In the genomic region with DNA sequence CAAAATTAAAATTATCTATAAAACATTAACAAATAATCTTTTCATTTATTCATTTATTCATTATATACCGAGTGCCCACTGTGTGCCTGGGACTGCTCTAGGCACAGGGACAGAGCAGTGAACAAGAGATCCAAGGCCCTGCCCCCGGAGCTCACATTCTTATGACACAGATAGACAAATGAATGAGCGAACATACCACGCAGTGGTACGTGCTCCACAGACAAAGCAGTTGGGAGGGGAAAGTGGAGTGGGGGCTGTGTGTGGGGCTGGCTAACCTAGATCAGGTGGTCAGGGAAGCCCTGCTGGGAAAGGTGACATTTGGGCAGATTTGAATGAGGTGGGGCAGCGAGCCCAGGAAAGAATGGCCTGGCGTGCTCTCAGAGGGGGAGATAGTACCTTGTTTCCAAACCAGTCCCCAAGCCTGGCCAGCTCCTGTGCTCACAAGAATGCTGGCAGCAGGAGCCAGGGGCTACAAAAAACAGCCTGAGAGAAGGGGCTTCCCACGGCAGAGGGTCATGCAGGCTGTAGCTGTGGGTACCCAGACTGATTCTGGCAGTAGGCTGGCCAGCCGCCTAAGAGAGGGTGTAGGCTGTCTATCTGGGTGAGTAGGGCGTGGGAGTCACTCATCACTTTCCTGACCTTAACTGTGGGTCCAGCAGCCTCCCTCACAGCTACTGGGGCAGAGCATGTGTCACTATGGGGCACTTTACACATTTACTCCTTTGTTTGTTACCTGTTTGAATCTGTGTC, we compare ENCODE assay signal across 2 cellular contexts.
TF ChIP-seq lines count a peak whose summit lies in the region.

No MANE protein-coding gene starts in this region.

TF ChIP-seq in HEK293, 187 proteins besides CTCF, POLR2A, EP300 and RAD21:
- TF ChIP-seq EGR2 (tag by site-specific recombination; IDR thresholded peaks at IDR 0.05; ENCODE audit: low read depth), result peak; percentile 67
- TF ChIP-seq ZFHX2 (tag by site-specific recombination; conservative IDR thresholded peaks at IDR 0.05), result peak; percentile 68
- TF ChIP-seq YY2 (tag by site-specific recombination; IDR thresholded peaks at IDR 0.05), result no peak
- TF ChIP-seq BCL11B (tag by site-specific recombination; IDR thresholded peaks at IDR 0.05; ENCODE audit: low read depth), result no peak
- TF ChIP-seq ZNF121 (tag by site-specific recombination; IDR thresholded peaks at IDR 0.05), result no peak
TF ChIP-seq in HEK293: peak in this region for 2.

TF ChIP-seq in H1, 55 proteins besides CTCF, POLR2A, EP300 and RAD21:
- TF ChIP-seq SAP30 (IDR thresholded peaks at IDR 0.05; ENCODE audit: insufficient read depth, insufficient replicate concordance, low read length), result no peak
- TF ChIP-seq BRCA1 (IDR thresholded peaks at IDR 0.05; ENCODE audit: low read depth, low read length), result no peak
- TF ChIP-seq TAF7 (optimal IDR thresholded peaks at IDR 0.05; ENCODE audit: borderline replicate concordance, low read depth, low read length), result no peak
- TF ChIP-seq CREB1 (IDR thresholded peaks at IDR 0.05), result no peak
- TF ChIP-seq GTF2F1 (IDR thresholded peaks at IDR 0.05; ENCODE audit: borderline replicate concordance, low read depth, low read length), result no peak
- no peak for TF ChIP-seq HDAC2 (IDR thresholded peaks at IDR 0.05; ENCODE audit: borderline replicate concordance in 1 of 2, low read depth in 2 of 2, low read length in 2 of 2)
- no peak for TF ChIP-seq PHF8 (conservative IDR thresholded peaks at IDR 0.05; ENCODE audit: low read depth, low read length)
- TF ChIP-seq HDAC6 (IDR thresholded peaks at IDR 0.05; ENCODE audit: low read depth, low read length), result no peak
- TF ChIP-seq RNF2 (IDR thresholded peaks at IDR 0.05; ENCODE audit: borderline replicate concordance, low read depth, low read length, missing control alignments, poor library complexity, severe bottlenecking), result no peak
- no peak for TF ChIP-seq TCF12 (IDR thresholded peaks at IDR 0.05; ENCODE audit: low read depth, low read length)
- TF ChIP-seq SUZ12 (IDR thresholded peaks at IDR 0.05; ENCODE audit: low read length), result no peak
- no peak for TF ChIP-seq NRF1 (IDR thresholded peaks at IDR 0.05; ENCODE audit: low read depth, low read length)
- TF ChIP-seq JUND (IDR thresholded peaks at IDR 0.05; ENCODE audit: low read length), result no peak
- no peak for TF ChIP-seq SP4 (IDR thresholded peaks at IDR 0.05; ENCODE audit: low read length)
- TF ChIP-seq EGR1 (IDR thresholded peaks at IDR 0.05; ENCODE audit: borderline replicate concordance, low read depth, low read length), result no peak
- TF ChIP-seq SIRT6 (IDR thresholded peaks at IDR 0.05; ENCODE audit: low read length), result no peak
- no peak for TF ChIP-seq SP2 (IDR thresholded peaks at IDR 0.05; ENCODE audit: low read length)
- no peak for TF ChIP-seq TBP (IDR thresholded peaks at IDR 0.05; ENCODE audit: low read depth, low read length)
- no peak for TF ChIP-seq CHD2 (IDR thresholded peaks at IDR 0.05; ENCODE audit: low read length)
